In genomic region chr3:140342668-140343067, GRCh38 we compare ENCODE assay signal across 28 cellular contexts.
DNase-seq lines count a peak whose midpoint lies in the region; ATAC-seq, FAIRE-seq and TF ChIP-seq lines count a peak whose summit lies in the region.
"Had no signal": no experiment of that assay in that cellular context is flagged by ENCODE, and none has a peak within 500 bp of the region (broad histone marks: within the 10 kb centered on the region; RNA-seq: fewer than 3 reads in every experiment).

No MANE protein-coding gene starts in this region.

- H2BK5ac ChIP-seq in H9 (ENCODE audit: insufficient read length, low read length), result no peak overlapping the region

- H3K4me2 ChIP-seq in H9 (ENCODE audit: insufficient read depth, insufficient read length, low read length) (no peak overlapping the region), keratinocyte (ENCODE audit: control insufficient read depth, extremely low read depth, insufficient read depth, low read depth, low read length) (no peak overlapping the region)

- H3K9me1 ChIP-seq in keratinocyte (ENCODE audit: control insufficient read depth, extremely low read depth, insufficient read depth, low read length), result no peaks in the 10 kb centered on the region

- dilution Hi-C loops in keratinocyte (cut with MboI; ENCODE audit: extremely low pct_ligation_motif_present, low sequenced_read_pairs), result no loop called here

- no peak overlapping the region for H3T11ph ChIP-seq in H9 (ENCODE audit: low read length)

- H3K27ac Mint-ChIP-seq in H9, result peak overlapping the region in 2 of 3 experiments; percentile 25 to 90; a peak in 4 of 7 replicates
- H3K27ac Mint-ChIP-seq: activated CD8-positive, alpha-beta memory T cell treated with anti-CD3 and anti-CD28 coated beads, Interleukin-2, amount 10 ng/mL, durations not matched to agents 7 days and 5 days; activated naive CD4-positive, alpha-beta T cell treated with anti-CD3 and anti-CD28 coated beads, Interleukin-2, amount 50 U/mL, for 24 hours; activated T-helper 1 cell treated with anti-CD3 and anti-CD28 coated beads, Interleukin-12 subunit alpha, Interleukin-12 subunit beta, Interleukin-2, Interleukin-4 antibody, amounts not matched to agents 30 ng/mL and 10 ng/mL and 1 ng/mL, durations not matched to agents 14 hours and 24 hours and 36 hours; dendritic cell treated with granulocyte-macrophage colony-stimulating factor and Interleukin-4, amounts not matched to agents 40 ng/mL and 50 ng/mL, for 4 days; naive thymus-derived CD4-positive, alpha-beta T cell; stimulated activated naive CD8-positive, alpha-beta T cell treated with anti-CD3 and anti-CD28 coated beads, Interleukin-15, amount 100 ng/mL, for 72 hours had no signal

- H3K36me3 Mint-ChIP-seq in H9 (ENCODE audit: insufficient read depth in 1 of 3, low read depth in 3 of 3), result peaks cover 0 to 4% (median 0%) of the 10 kb centered on the region in 3 experiments; a peak in 1 of 7 replicates
- H3K36me3 Mint-ChIP-seq: activated CD8-positive, alpha-beta memory T cell treated with anti-CD3 and anti-CD28 coated beads, Interleukin-2, amount 10 ng/mL, durations not matched to agents 7 days and 5 days; activated naive CD4-positive, alpha-beta T cell treated with anti-CD3 and anti-CD28 coated beads, Interleukin-2, amount 50 U/mL, for 24 hours; naive thymus-derived CD4-positive, alpha-beta T cell had no signal

- H3K27ac ChIP-seq in H9 (ENCODE audit: insufficient read length, low read depth, low read length), result peak overlapping the region; percentile 81
- H3K27ac ChIP-seq in keratinocyte (ENCODE audit: control insufficient read depth, insufficient read depth, low read length), result no peak overlapping the region
- H3K27ac ChIP-seq: tibial artery had no signal

- no CpG with 5 or more reads among the region's 2 CpGs for WGBS in H9 (ENCODE audit: extremely low coverage, insufficient read length, low lambda C conversion rate)

- DNase-seq in NCI-H146 (lab: John Stamatoyannopoulos, UW), result peak; percentile 98
- no peak for DNase-seq in NCI-H146 treated with DMSO at 0.1 percent for 48 hours (lab: John Stamatoyannopoulos, UW; ENCODE audit: unreplicated experiment)
- no peak for DNase-seq in H9
- DNase-seq in NCI-H345 treated with DMSO at 0.1 percent for 48 hours (lab: John Stamatoyannopoulos, UW; ENCODE audit: unreplicated experiment), result peak; percentile 54
- no peak for DNase-seq in keratinocyte (ENCODE audit: low read depth, low spot score)
- no peak for DNase-seq in RCC 7860 (ENCODE audit: low spot score)
- no peak for DNase-seq in SHP77 treated with DMSO at 0.1 percent for 48 hours (lab: John Stamatoyannopoulos, UW)
- DNase-seq: activated CD4-positive, alpha-beta T cell treated with anti-CD3 and anti-CD28 coated beads for 4 hours; activated CD8-positive, alpha-beta memory T cell treated with anti-CD3 and anti-CD28 coated beads, Interleukin-2, amount 10 ng/mL, durations not matched to agents 7 days and 5 days; anterior cingulate cortex; Caco-2; GOT3; naive thymus-derived CD4-positive, alpha-beta T cell; NCI-H2029 treated with DMSO at 0.1 percent for 48 hours; NCI-H774; occipital lobe; SIG-M5; stimulated activated naive CD8-positive, alpha-beta T cell treated with anti-CD3 and anti-CD28 coated beads, Interleukin-15, amount 100 ng/mL, for 72 hours; T-helper 1 cell; tibial artery had no signal

- H2AK5ac ChIP-seq in H9 (ENCODE audit: insufficient read length, low read length), result no peak overlapping the region

- H3K4me3 ChIP-seq in keratinocyte (ENCODE audit: control insufficient read depth in 2 of 3, extremely low read depth in 1 of 3, insufficient read depth in 2 of 3, low read depth in 1 of 3, low read length in 3 of 3), result no peak overlapping the region
- H3K4me3 ChIP-seq: K562, tibial artery had no signal

- H3K36me3 ChIP-seq in keratinocyte (ENCODE audit: control insufficient read depth in 2 of 2, extremely low read depth in 1 of 2, insufficient read depth in 2 of 2, low read length in 2 of 2), result no peaks in the 10 kb centered on the region
- H3K36me3 ChIP-seq: tibial artery had no signal

- FAIRE-seq in keratinocyte (lab: Jason Lieb, UNC), result peak; percentile 41
- no peak for FAIRE-seq in RCC 7860 (lab: Jason Lieb, UNC)
- FAIRE-seq: A204.1, G401.6, K562 had no signal

- H3K9me3 Mint-ChIP-seq in H9, result no peaks in the 10 kb centered on the region
- H3K9me3 Mint-ChIP-seq: activated T-helper 1 cell treated with anti-CD3 and anti-CD28 coated beads, Interleukin-12 subunit alpha, Interleukin-12 subunit beta, Interleukin-2, Interleukin-4 antibody, amounts not matched to agents 30 ng/mL and 10 ng/mL and 1 ng/mL, durations not matched to agents 14 hours and 24 hours and 36 hours; stimulated activated naive CD8-positive, alpha-beta T cell treated with anti-CD3 and anti-CD28 coated beads, Interleukin-15, amount 100 ng/mL, for 72 hours had no signal

- H3K9me3 ChIP-seq in H9 (ENCODE audit: control insufficient read depth, low read depth, low read length) (no peaks in the 10 kb centered on the region), keratinocyte (ENCODE audit: control insufficient read depth, low read depth, low read length) (no peaks in the 10 kb centered on the region)
- H3K9me3 ChIP-seq: Caco-2, tibial artery had no signal

- no peak overlapping the region for H3K56ac ChIP-seq in H9 (ENCODE audit: insufficient read length, low read depth, low read length)

- TF ChIP-seq CTCF in H9 (conservative IDR thresholded peaks at IDR 0.05) (no peak), keratinocyte (optimal IDR thresholded peaks at IDR 0.05 in 1 of 3, IDR thresholded peaks at IDR 0.05 in 1 of 3, conservative IDR thresholded peaks at IDR 0.05 in 1 of 3; ENCODE audit: extremely low read depth in 1 of 3, insufficient read depth in 2 of 3, low read length in 3 of 3) (no peak)

- H2BK12ac ChIP-seq in H9 (ENCODE audit: insufficient read length, low read depth, low read length), result peak overlapping the region; percentile 63

- H2BK120ac ChIP-seq in H9 (ENCODE audit: low read depth, low read length, poor library complexity, severe bottlenecking), result no peak overlapping the region

- H3K4me1 Mint-ChIP-seq in H9, result peaks cover 38 to 54% of the 10 kb centered on the region in 2 experiments
- H3K4me1 Mint-ChIP-seq: activated CD8-positive, alpha-beta memory T cell treated with anti-CD3 and anti-CD28 coated beads, Interleukin-2, amount 10 ng/mL, durations not matched to agents 7 days and 5 days; activated naive CD4-positive, alpha-beta T cell treated with anti-CD3 and anti-CD28 coated beads, Interleukin-2, amount 50 U/mL, for 24 hours; naive thymus-derived CD4-positive, alpha-beta T cell; stimulated activated naive CD8-positive, alpha-beta T cell treated with anti-CD3 and anti-CD28 coated beads, Interleukin-15, amount 100 ng/mL, for 72 hours had no signal

- H4K20me1 ChIP-seq in H9 (ENCODE audit: control insufficient read depth, insufficient read depth, insufficient read length) (no peaks in the 10 kb centered on the region), keratinocyte (ENCODE audit: control insufficient read depth, extremely low read depth, insufficient read depth, low read length) (no peaks in the 10 kb centered on the region)

- no peak overlapping the region for H2BK20ac ChIP-seq in H9 (ENCODE audit: low read depth, low read length, poor library complexity, severe bottlenecking)

- no peak overlapping the region for H2AFZ ChIP-seq in H9 (ENCODE audit: low read length)
- H2AFZ ChIP-seq in keratinocyte (ENCODE audit: control insufficient read depth, low read length), result no peak overlapping the region

- H4K91ac ChIP-seq in H9 (ENCODE audit: insufficient read length, low read depth, low read length), result no peak overlapping the region

- H2BK15ac ChIP-seq in H9 (ENCODE audit: low read depth, low read length), result no peak overlapping the region

- peaks cover 17% of the 10 kb centered on the region for H3K4me1 ChIP-seq in H9 (ENCODE audit: insufficient read depth, low read length)
- peaks cover 10% of the 10 kb centered on the region for H3K4me1 ChIP-seq in keratinocyte (ENCODE audit: control insufficient read depth, extremely low read depth, insufficient read depth, low read length)
- H3K4me1 ChIP-seq: Caco-2, tibial artery had no signal

- peak overlapping the region; percentile 4; the same call in 1 of the 2 replicates for H3K14ac ChIP-seq in H9 (ENCODE audit: insufficient read depth, low read length)

- no peak overlapping the region for H3K4ac ChIP-seq in H9 (ENCODE audit: low read depth, low read length)

- no peak overlapping the region for H4K5ac ChIP-seq in H9 (ENCODE audit: insufficient read length, low read depth, low read length)

- H3K18ac ChIP-seq in H9 (ENCODE audit: insufficient read length, low read depth, low read length), result peak overlapping the region; percentile 21

- peaks cover 1% of the 10 kb centered on the region for H3K27me3 Mint-ChIP-seq in H9 (ENCODE audit: low read depth)
- H3K27me3 Mint-ChIP-seq: activated CD8-positive, alpha-beta memory T cell treated with anti-CD3 and anti-CD28 coated beads, Interleukin-2, amount 10 ng/mL, durations not matched to agents 7 days and 5 days; dendritic cell treated with granulocyte-macrophage colony-stimulating factor and Interleukin-4, amounts not matched to agents 40 ng/mL and 50 ng/mL, for 4 days; stimulated activated naive CD8-positive, alpha-beta T cell treated with anti-CD3 and anti-CD28 coated beads, Interleukin-15, amount 100 ng/mL, for 72 hours had no signal

- ATAC-seq in HG03280 (IDR thresholded peaks at IDR 0.05; ENCODE audit: unreplicated experiment), result no peak
- ATAC-seq: activated CD8-positive, alpha-beta memory T cell treated with anti-CD3 and anti-CD28 coated beads, Interleukin-2, amount 10 ng/mL, durations not matched to agents 7 days and 5 days; K562; left lobe of liver; naive thymus-derived CD4-positive, alpha-beta T cell; stimulated activated naive CD8-positive, alpha-beta T cell treated with anti-CD3 and anti-CD28 coated beads, Interleukin-15, amount 100 ng/mL, for 72 hours had no signal

- no peak overlapping the region for H4K8ac ChIP-seq in H9 (replicated peaks; ENCODE audit: insufficient read length, low read depth, low read length)

- H3K27me3 ChIP-seq in H9 (ENCODE audit: insufficient read depth, low read length) (no peaks in the 10 kb centered on the region), keratinocyte (ENCODE audit: control insufficient read depth, extremely low read depth, insufficient read depth, low read length) (no peaks in the 10 kb centered on the region)
- H3K27me3 ChIP-seq: tibial artery had no signal

- H3K9ac ChIP-seq in H9 (ENCODE audit: extremely low read depth, insufficient read length, low read length), result no peak overlapping the region
- no peak overlapping the region for H3K9ac ChIP-seq in keratinocyte (ENCODE audit: control insufficient read depth, extremely low read depth, insufficient read depth, low read length)

- no peaks in the 10 kb centered on the region for H3K23me2 ChIP-seq in H9 (ENCODE audit: insufficient read length, low read depth, low read length, poor library complexity, severe bottlenecking)

- no peak overlapping the region for H3K23ac ChIP-seq in H9 (ENCODE audit: insufficient read length, low read depth, low read length)

- H3K79me1 ChIP-seq in H9 (ENCODE audit: insufficient read depth, low read depth, low read length, poor library complexity, severe bottlenecking), result no peaks in the 10 kb centered on the region

- H3K4me3 Mint-ChIP-seq in H9, result no peak overlapping the region
- H3K4me3 Mint-ChIP-seq: activated CD8-positive, alpha-beta memory T cell treated with anti-CD3 and anti-CD28 coated beads, Interleukin-2, amount 10 ng/mL, durations not matched to agents 7 days and 5 days; activated naive CD4-positive, alpha-beta T cell treated with anti-CD3 and anti-CD28 coated beads, Interleukin-2, amount 50 U/mL, for 24 hours; activated T-helper 1 cell treated with anti-CD3 and anti-CD28 coated beads, Interleukin-12 subunit alpha, Interleukin-12 subunit beta, Interleukin-2, Interleukin-4 antibody, amounts not matched to agents 30 ng/mL and 10 ng/mL and 1 ng/mL, durations not matched to agents 14 hours and 24 hours and 36 hours; dendritic cell treated with granulocyte-macrophage colony-stimulating factor and Interleukin-4, amounts not matched to agents 40 ng/mL and 50 ng/mL, for 4 days; naive thymus-derived CD4-positive, alpha-beta T cell; stimulated activated naive CD8-positive, alpha-beta T cell treated with anti-CD3 and anti-CD28 coated beads, Interleukin-15, amount 100 ng/mL, for 72 hours had no signal

- H3K79me2 ChIP-seq in H9 (ENCODE audit: insufficient read depth, low read length), result no peaks in the 10 kb centered on the region
- H3K79me2 ChIP-seq in keratinocyte (ENCODE audit: control insufficient read depth, insufficient read depth, low read length), result no peaks in the 10 kb centered on the region

Comparison
In these comparisons a context has a peak if more than half of its experiments do, and no peak if none do; other contexts are left out.
1. DNase-seq: peak in NCI-H146 (single experiment) and NCI-H345 treated with DMSO at 0.1 percent for 48 hours (single experiment); none in NCI-H146 treated with DMSO at 0.1 percent for 48 hours (single experiment), H9 (single experiment), keratinocyte (single experiment), RCC 7860 (single experiment) and SHP77 treated with DMSO at 0.1 percent for 48 hours (single experiment).